9 cellular contexts compared by ENCODE assay signal in genomic region chr17:78329263-78330059, GRCh38. TPM values are rescaled to one million over a fixed set of nuclear protein-coding genes. Genes with fewer than 3 reads are reported as not detected.
DNase-seq lines count a peak whose midpoint lies in the region; ATAC-seq and TF ChIP-seq lines count a peak whose summit lies in the region.
"Had no signal": no experiment of that assay in that cellular context is flagged by ENCODE, and none has a peak within 500 bp of the region (broad histone marks: within the 10 kb centered on the region; RNA-seq: fewer than 3 reads in every experiment).

No MANE protein-coding gene starts in this region.

- intact Hi-C loops in spleen (cut with DNase I; ENCODE audit: low total_unique reads), result no loop called here

- WGBS in spleen, 5 donors, result 46 to 64% (median 54%) methylated on average over 12 to 16 of the region's 16 CpGs

- peak overlapping the region; percentile 2 for H3K27ac Mint-ChIP-seq in stimulated activated naive B cell treated with anti-CD40 and anti-IgM and Interleukin-4, amounts not matched to agents 10 μg/mL and 1 μg/mL and 100 μg/mL, for 72 hours

- H3K27me3 Mint-ChIP-seq in stimulated activated naive B cell treated with anti-CD40 and anti-IgM and Interleukin-4, amounts not matched to agents 10 μg/mL and 1 μg/mL and 100 μg/mL, for 72 hours, result no peaks in the 10 kb centered on the region

- no peak overlapping the region for H3K4me3 Mint-ChIP-seq in stimulated activated naive B cell treated with anti-CD40 and anti-IgM and Interleukin-4, amounts not matched to agents 10 μg/mL and 1 μg/mL and 100 μg/mL, for 72 hours

- H3K9me3 ChIP-seq in spleen, result no peaks in the 10 kb centered on the region

- no peak overlapping the region for H3K4me3 ChIP-seq in spleen

- H3K4me1 Mint-ChIP-seq in stimulated activated naive B cell treated with anti-CD40 and anti-IgM and Interleukin-4, amounts not matched to agents 10 μg/mL and 1 μg/mL and 100 μg/mL, for 72 hours, result peaks cover 20 to 47% of the 10 kb centered on the region in 2 donors

- peak; percentile 67 for DNase-seq in activated CD8-positive, alpha-beta memory T cell treated with anti-CD3 and anti-CD28 coated beads, Interleukin-2, amount 50 U/mL, for 48 hours
- no peak for DNase-seq in activated CD8-positive, alpha-beta memory T cell treated with anti-CD3 and anti-CD28 coated beads, Interleukin-2, amount 50 U/mL, for 4 hours
- peak; percentile 97 for DNase-seq in RPMI7951 (ENCODE audit: low read depth)
- no peak for DNase-seq in epithelial cell of prostate (ENCODE audit: low read depth, low spot score)
- DNase-seq in stimulated activated naive B cell treated with anti-CD40 and anti-IgM and Interleukin-4, amounts not matched to agents 10 μg/mL and 1 μg/mL and 100 μg/mL, for 72 hours, result no peak
- DNase-seq in NCI-H2227 treated with DMSO at 0.1 percent for 48 hours (lab: John Stamatoyannopoulos, UW), result no peak
- no peak for DNase-seq in KG1 (lab: John Stamatoyannopoulos, UW)
- DNase-seq in spleen, result no peak
- DNase-seq: effector CD4-positive, alpha-beta T cell had no signal

- no peaks in the 10 kb centered on the region for H3K36me3 Mint-ChIP-seq in stimulated activated naive B cell treated with anti-CD40 and anti-IgM and Interleukin-4, amounts not matched to agents 10 μg/mL and 1 μg/mL and 100 μg/mL, for 72 hours

- no peaks in the 10 kb centered on the region for H3K9me3 Mint-ChIP-seq in stimulated activated naive B cell treated with anti-CD40 and anti-IgM and Interleukin-4, amounts not matched to agents 10 μg/mL and 1 μg/mL and 100 μg/mL, for 72 hours

- H3K4me1 ChIP-seq in spleen, result peaks cover 0 to 43% (median 20%) of the 10 kb centered on the region in 6 donors

- no peak for TF ChIP-seq CTCF in spleen (IDR thresholded peaks at IDR 0.05 in 8 of 11, conservative IDR thresholded peaks at IDR 0.05 in 3 of 11)

- no peaks in the 10 kb centered on the region for H3K36me3 ChIP-seq in spleen

- TF ChIP-seq POLR2A in spleen (IDR thresholded peaks at IDR 0.05), result no peak

- H3K27me3 ChIP-seq in spleen (replicated peaks in 1 of 7), result peaks cover 0 to 4% (median 0%) of the 10 kb centered on the region in 7 donors

- peak in 1 of 2 donors; percentile 46 for ATAC-seq in stimulated activated naive B cell treated with anti-CD40 and anti-IgM and Interleukin-4, amounts not matched to agents 10 μg/mL and 1 μg/mL and 100 μg/mL, for 72 hours (replicated peaks)

- H3K27ac ChIP-seq in epithelial cell of prostate, result peak overlapping the region; percentile 50
- H3K27ac ChIP-seq in spleen, result peak overlapping the region in 4 of 8 donors; percentile 9 to 59 (median 32)

RNA-seq across cellular contexts. Expression of gene SOCS3, which starts 30.4 kb away (rescaled TPM):
- total RNA-seq in RPMI7951 (2014; rRNA removed; shearing (Covaris generic)), result 6.2 and 10.6 TPM in 2 replicates
- 100 to 1,000 TPM in 4 of 7 donors, 10 to 100 TPM in 3; 21.4 to 164 (median 103) TPM for total RNA-seq in spleen
- 10 to 100 TPM; 10.7 to 22.2 (median 12.2) TPM for polyA plus RNA-seq in spleen

RNA-seq across cellular contexts. Expression of gene PGS1, which starts 49.0 kb away (rescaled TPM):
- total RNA-seq in RPMI7951 (2014; rRNA removed; shearing (Covaris generic)), result 19.5 and 21.9 TPM in 2 replicates
- total RNA-seq in spleen, result 100 to 1,000 TPM in 6 of 7 donors, 10 to 100 TPM in 1; 60.1 to 217 (median 112) TPM
- 10 to 100 TPM; 20.0 to 34.7 (median 20.5) TPM for polyA plus RNA-seq in spleen

Comparison
In these comparisons a context has a peak if more than half of its experiments do, and no peak if none do; other contexts are left out.
1. DNase-seq: peak in activated CD8-positive, alpha-beta memory T cell treated with anti-CD3 and anti-CD28 coated beads, Interleukin-2, amount 50 U/mL, for 48 hours (single experiment) and RPMI7951 (single experiment); none in activated CD8-positive, alpha-beta memory T cell treated with anti-CD3 and anti-CD28 coated beads, Interleukin-2, amount 50 U/mL, for 4 hours (single experiment), epithelial cell of prostate (single experiment), stimulated activated naive B cell treated with anti-CD40 and anti-IgM and Interleukin-4, amounts not matched to agents 10 μg/mL and 1 μg/mL and 100 μg/mL, for 72 hours (single experiment), NCI-H2227 treated with DMSO at 0.1 percent for 48 hours (single experiment), KG1 (single experiment) and spleen (single experiment).